In the genomic region with DNA sequence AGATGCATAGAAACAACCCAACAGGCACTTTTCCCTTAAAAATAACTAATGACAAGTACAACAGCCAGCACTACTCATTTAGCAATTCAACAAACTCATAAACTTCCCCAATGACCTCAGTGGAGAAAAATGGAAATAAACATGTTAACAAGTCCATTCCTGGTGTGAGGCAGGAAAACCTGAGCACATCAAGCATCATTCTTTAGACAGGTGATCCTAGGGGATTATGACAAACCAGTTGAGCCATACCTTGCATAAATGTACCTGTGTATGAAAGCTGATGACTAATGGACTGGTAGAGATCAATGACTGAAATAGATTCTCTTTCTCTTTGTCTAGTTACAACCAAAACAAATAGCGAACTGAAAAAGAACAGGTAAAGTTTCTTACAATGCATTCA, we compare ENCODE assay signal across 1 cellular context.
TF ChIP-seq lines count a peak whose summit lies in the region.

No MANE protein-coding gene starts in this region.

TF ChIP-seq in IMR-90, 13 proteins besides CTCF, POLR2A, EP300 and RAD21:
- no peak for TF ChIP-seq NFE2L2 (IDR thresholded peaks at IDR 0.05; ENCODE audit: low read depth, low read length)
- TF ChIP-seq BHLHE40 (IDR thresholded peaks at IDR 0.05; ENCODE audit: low read depth, low read length) = no peak
- no peak for TF ChIP-seq CEBPB (IDR thresholded peaks at IDR 0.05; ENCODE audit: low read depth, low read length)
- no peak for TF ChIP-seq SMC3 (IDR thresholded peaks at IDR 0.05; ENCODE audit: low read depth, low read length)
- TF ChIP-seq FOS (IDR thresholded peaks at IDR 0.05; ENCODE audit: low read depth, low read length) = no peak
